ENCODE assay signal across 8 cellular contexts in the genomic region with DNA sequence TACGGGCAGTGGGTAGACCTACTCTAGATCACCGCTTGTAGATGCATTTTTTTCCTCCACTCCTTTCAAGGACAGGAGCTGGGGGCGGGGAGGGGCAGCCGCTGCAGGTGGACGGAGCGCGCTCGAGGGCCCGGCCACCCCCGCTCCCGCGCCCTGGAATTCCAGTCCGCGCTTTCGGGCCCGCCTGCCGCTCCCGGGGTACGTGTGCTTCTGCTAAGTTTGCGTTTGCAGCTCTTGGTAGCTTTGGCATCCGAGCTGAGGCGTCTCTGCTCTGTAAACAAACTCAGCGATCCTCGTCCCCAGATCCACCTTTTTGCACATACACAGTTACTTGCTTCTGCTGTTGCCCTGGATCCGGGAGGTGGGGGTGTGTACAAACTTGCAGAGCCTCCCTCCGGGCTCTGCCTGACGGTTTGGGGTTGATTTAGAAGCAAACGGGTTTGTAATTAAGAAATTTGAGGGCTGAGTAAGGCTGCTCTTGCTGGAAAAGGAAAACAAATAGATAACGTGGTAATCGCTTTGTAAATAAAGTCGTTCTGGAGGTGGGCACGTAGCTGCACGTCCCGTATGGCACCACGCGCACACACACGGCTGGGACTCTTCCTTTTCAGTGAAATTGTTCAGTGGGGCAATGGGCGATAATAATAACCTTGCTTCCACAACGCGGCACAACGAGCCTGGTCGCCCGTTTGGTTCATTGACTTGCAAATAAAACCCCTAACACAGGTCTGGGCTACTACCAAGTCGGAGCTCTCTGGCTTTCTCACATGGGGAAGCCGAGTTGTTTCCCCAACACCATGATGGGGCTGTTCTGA.
DNase-seq lines count a peak whose midpoint lies in the region; ATAC-seq and TF ChIP-seq lines count a peak whose summit lies in the region.

No MANE protein-coding gene starts in this region.

- DNase-seq in AG09319 (ENCODE audit: extremely low read depth, low read depth) = peak; percentile 95
- DNase-seq in NCI-H446 (lab: John Stamatoyannopoulos, UW) = peak; percentile 72 to 93
- peak; percentile 71 to 77 for DNase-seq in cerebellar nuclear complex (lab: John Stamatoyannopoulos, UW)
- peak; percentile 91 for DNase-seq in kidney glomerular epithelial cell (lab: John Stamatoyannopoulos, UW)
- peak; percentile 70 to 77 for DNase-seq in stimulated activated CD4-positive, alpha-beta T cell treated with anti-CD3 and anti-CD28 coated beads, Interleukin-15, amount 100 ng/mL, for 48 hours (ENCODE audit: low read depth in 2 of 2)

- TF ChIP-seq CTCF in AG09319 (IDR thresholded peaks at IDR 0.05; ENCODE audit: low read depth, low read length) = peak; percentile 13

- ATAC-seq in GM19035 (IDR thresholded peaks at IDR 0.05; ENCODE audit: unreplicated experiment) = peak; percentile 58
- ATAC-seq in HG03342 (IDR thresholded peaks at IDR 0.05; ENCODE audit: unreplicated experiment) = peak; percentile 53
- peak; percentile 52 to 53 for ATAC-seq in activated CD4-positive, CD25-positive, alpha-beta regulatory T cell treated with anti-CD3 and anti-CD28 coated beads, Interleukin-2, amount 50 U/mL, for 24 hours

Comparison
In these comparisons a context has a peak if more than half of its experiments do, and no peak if none do; other contexts are left out.
1. Peak in every context shown above with its lines: DNase-seq and ATAC-seq.